In genomic region chr9:123063896-123064295, GRCh38 we compare ENCODE assay signal across 19 cellular contexts. TPM values are rescaled to one million over a fixed set of nuclear protein-coding genes. Genes with fewer than 3 reads are reported as not detected.
DNase-seq lines count a peak whose midpoint lies in the region; ATAC-seq and TF ChIP-seq lines count a peak whose summit lies in the region.
"Had no signal": no experiment of that assay in that cellular context is flagged by ENCODE, and none has a peak within 500 bp of the region (broad histone marks: within the 10 kb centered on the region; RNA-seq: fewer than 3 reads in every experiment).

No MANE protein-coding gene starts in this region.

- H4K20me1 ChIP-seq in SK-N-SH (ENCODE audit: insufficient read depth), result no peaks in the 10 kb centered on the region

- H3K27me3 ChIP-seq in SK-N-SH (ENCODE audit: insufficient read depth), result no peaks in the 10 kb centered on the region
- no peaks in the 10 kb centered on the region for H3K27me3 ChIP-seq in tibial artery
- H3K27me3 ChIP-seq: SJSA1 had no signal

- H3K9me3 ChIP-seq in SK-N-SH (no peaks in the 10 kb centered on the region), tibial artery (no peaks in the 10 kb centered on the region)
- H3K9me3 ChIP-seq: HAP-1, SJSA1 had no signal

- H3K9me3 Mint-ChIP-seq in chondrocyte (ENCODE audit: low read depth), result no peaks in the 10 kb centered on the region
- no peaks in the 10 kb centered on the region for H3K9me3 Mint-ChIP-seq in nephron progenitor cell
- H3K9me3 Mint-ChIP-seq in type B pancreatic cell, result no peaks in the 10 kb centered on the region
- H3K9me3 Mint-ChIP-seq: CD14-positive monocyte had no signal

- H2AFZ ChIP-seq in SK-N-SH (ENCODE audit: low read depth), result no peak overlapping the region

- H3F3A ChIP-seq in SK-N-SH (replicated peaks; ENCODE audit: insufficient read depth), result peaks cover 25% of the 10 kb centered on the region

- H3K36me3 ChIP-seq in SK-N-SH (replicated peaks in 1 of 2; ENCODE audit: control insufficient read depth in 1 of 2, insufficient read depth in 2 of 2, low read length in 1 of 2), result peaks cover 25 to 29% of the 10 kb centered on the region in 2 experiments
- H3K36me3 ChIP-seq in tibial artery, result peaks cover 12 to 24% (median 21%) of the 10 kb centered on the region in 3 donors

- H3K4me3 ChIP-seq in SK-N-SH (ENCODE audit: low read depth in 2 of 2, low read length in 1 of 2) (no peak overlapping the region), tibial artery (no peak overlapping the region)
- H3K4me3 ChIP-seq: HAP-1, SJSA1 had no signal

- DNase-seq in SK-N-SH (no peak), chondrocyte (ENCODE audit: low spot score) (no peak), nephron progenitor cell (no peak), tibial artery (no peak), AG20443 (ENCODE audit: low spot score) (no peak), type B pancreatic cell (ENCODE audit: extremely low spot score, unreplicated experiment) (no peak)
- DNase-seq: GF-D8, KG1, NCI-H1092 treated with DMSO at 0.1 percent for 48 hours, NCI-H146, NCI-H2029, NCI-H345, OCI-M1 had no signal

- POLR2A ChIA-PET in SK-N-SH (lab: Yijun Ruan, JAX), result no interaction called here

- WGBS in SK-N-SH (ENCODE audit: low lambda C conversion rate), result 96% methylated on average over 11 of the region's 11 CpGs

- H3K9ac ChIP-seq in SK-N-SH, result no peak overlapping the region

- H3K79me2 ChIP-seq in SK-N-SH (ENCODE audit: insufficient read depth), result no peaks in the 10 kb centered on the region

- no peak for ATAC-seq in SK-N-SH treated with all-trans-retinoic acid at 6 μM for 48 hours
- no peak for ATAC-seq in GM18511 (IDR thresholded peaks at IDR 0.05; ENCODE audit: unreplicated experiment)

- H3K27ac Mint-ChIP-seq in chondrocyte (ENCODE audit: unreplicated experiment) (peak overlapping the region; percentile 85), nephron progenitor cell (peak overlapping the region; percentile 40), type B pancreatic cell (no peak overlapping the region)
- H3K27ac Mint-ChIP-seq: B cell, CD14-positive monocyte had no signal

- TF ChIP-seq EP300 in SK-N-SH (IDR thresholded peaks at IDR 0.05; ENCODE audit: borderline replicate concordance in 1 of 2, low read depth in 1 of 2, low read length in 1 of 2), result no peak

- intact Hi-C loops in tibial artery (cut with DNase I; ENCODE audit: low total_unique reads), result loop anchor here (5.0 kb wide), 1 partner anchor 1137 kb away; no protein-coding TSS in a partner anchor

- CTCF ChIA-PET in SK-N-SH (lab: Yijun Ruan, JAX), result interaction anchor here (0.6 kb wide), 1 partner anchor 291 kb away, joined by 3 read pairs; no protein-coding TSS in a partner anchor

- H3K27me3 Mint-ChIP-seq in chondrocyte (ENCODE audit: low read depth) (no peaks in the 10 kb centered on the region), nephron progenitor cell (ENCODE audit: low read depth, poor library complexity) (no peaks in the 10 kb centered on the region), type B pancreatic cell (no peaks in the 10 kb centered on the region)
- H3K27me3 Mint-ChIP-seq: B cell had no signal

- H3K4me2 ChIP-seq in SK-N-SH, result no peak overlapping the region

- H3K36me3 Mint-ChIP-seq in chondrocyte (ENCODE audit: low read depth) (peaks cover 19% of the 10 kb centered on the region), nephron progenitor cell (ENCODE audit: low read depth) (peaks cover 42% of the 10 kb centered on the region), type B pancreatic cell (peaks cover 23% of the 10 kb centered on the region)

- peaks cover 97% of the 10 kb centered on the region for H3K4me1 Mint-ChIP-seq in chondrocyte (ENCODE audit: low read depth)
- H3K4me1 Mint-ChIP-seq in nephron progenitor cell, result no peaks in the 10 kb centered on the region
- no peaks in the 10 kb centered on the region for H3K4me1 Mint-ChIP-seq in type B pancreatic cell (ENCODE audit: unreplicated experiment)
- H3K4me1 Mint-ChIP-seq: B cell, CD14-positive monocyte had no signal

- H3K4me3 Mint-ChIP-seq in chondrocyte (ENCODE audit: unreplicated experiment) (no peak overlapping the region), nephron progenitor cell (no peak overlapping the region), type B pancreatic cell (no peak overlapping the region)
- H3K4me3 Mint-ChIP-seq: B cell, CD14-positive monocyte had no signal

- H3K9me2 ChIP-seq in SK-N-SH, result no peaks in the 10 kb centered on the region

- H3K4me1 ChIP-seq in SK-N-SH (ENCODE audit: control insufficient read depth in 1 of 2, insufficient read depth in 2 of 2, low read depth in 1 of 2, low read length in 1 of 2) (peaks cover 0 to 32% of the 10 kb centered on the region in 2 experiments), tibial artery (peaks cover 0 to 98% (median 27%) of the 10 kb centered on the region in 4 donors)
- H3K4me1 ChIP-seq: HAP-1 had no signal

- TF ChIP-seq CTCF in SK-N-SH (IDR thresholded peaks at IDR 0.05) (no peak), chondrocyte (IDR thresholded peaks at IDR 0.05) (no peak), nephron progenitor cell (IDR thresholded peaks at IDR 0.05) (no peak), tibial artery (IDR thresholded peaks at IDR 0.05) (no peak), type B pancreatic cell (conservative IDR thresholded peaks at IDR 0.05) (no peak)

- H3K27ac ChIP-seq in SK-N-SH (ENCODE audit: low read depth in 2 of 2, low read length in 1 of 2) (peak overlapping the region; percentile 32 to 56; a peak in 3 of 4 replicates), tibial artery (peak overlapping the region; percentile 72 to 82)
- H3K27ac ChIP-seq: SJSA1 had no signal

- TF ChIP-seq RAD21 in SK-N-SH (IDR thresholded peaks at IDR 0.05; ENCODE audit: low read length), result no peak

TF ChIP-seq in SK-N-SH, 30 proteins besides CTCF, POLR2A, EP300 and RAD21 (continues in another document):
- TF ChIP-seq, protein P1, sequence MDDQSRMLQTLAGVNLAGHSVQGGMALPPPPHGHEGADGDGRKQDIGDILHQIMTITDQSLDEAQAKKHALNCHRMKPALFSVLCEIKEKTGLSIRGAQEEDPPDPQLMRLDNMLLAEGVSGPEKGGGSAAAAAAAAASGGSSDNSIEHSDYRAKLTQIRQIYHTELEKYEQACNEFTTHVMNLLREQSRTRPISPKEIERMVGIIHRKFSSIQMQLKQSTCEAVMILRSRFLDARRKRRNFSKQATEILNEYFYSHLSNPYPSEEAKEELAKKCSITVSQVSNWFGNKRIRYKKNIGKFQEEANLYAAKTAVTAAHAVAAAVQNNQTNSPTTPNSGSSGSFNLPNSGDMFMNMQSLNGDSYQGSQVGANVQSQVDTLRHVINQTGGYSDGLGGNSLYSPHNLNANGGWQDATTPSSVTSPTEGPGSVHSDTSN (IDR thresholded peaks at IDR 0.05), result no peak

TF ChIP-seq in SK-N-SH treated with all-trans-retinoic acid at 6 μM for 48 hours, 23 proteins besides CTCF, POLR2A, EP300 and RAD21:
- TF ChIP-seq ESRRG (CRISPR knock-in tag; IDR thresholded peaks at IDR 0.05) (no peak), TSHZ2 (CRISPR knock-in tag; IDR thresholded peaks at IDR 0.05) (no peak), OSR1 (CRISPR knock-in tag; IDR thresholded peaks at IDR 0.05) (no peak), ARNTL (CRISPR knock-in tag; IDR thresholded peaks at IDR 0.05; ENCODE audit: borderline replicate concordance, low read depth) (no peak), GLIS3 (CRISPR knock-in tag; IDR thresholded peaks at IDR 0.05) (no peak), BACH2 (CRISPR knock-in tag; IDR thresholded peaks at IDR 0.05; ENCODE audit: borderline replicate concordance) (no peak), SNAI2 (CRISPR knock-in tag; IDR thresholded peaks at IDR 0.05) (no peak)
- TF ChIP-seq, protein P2, sequence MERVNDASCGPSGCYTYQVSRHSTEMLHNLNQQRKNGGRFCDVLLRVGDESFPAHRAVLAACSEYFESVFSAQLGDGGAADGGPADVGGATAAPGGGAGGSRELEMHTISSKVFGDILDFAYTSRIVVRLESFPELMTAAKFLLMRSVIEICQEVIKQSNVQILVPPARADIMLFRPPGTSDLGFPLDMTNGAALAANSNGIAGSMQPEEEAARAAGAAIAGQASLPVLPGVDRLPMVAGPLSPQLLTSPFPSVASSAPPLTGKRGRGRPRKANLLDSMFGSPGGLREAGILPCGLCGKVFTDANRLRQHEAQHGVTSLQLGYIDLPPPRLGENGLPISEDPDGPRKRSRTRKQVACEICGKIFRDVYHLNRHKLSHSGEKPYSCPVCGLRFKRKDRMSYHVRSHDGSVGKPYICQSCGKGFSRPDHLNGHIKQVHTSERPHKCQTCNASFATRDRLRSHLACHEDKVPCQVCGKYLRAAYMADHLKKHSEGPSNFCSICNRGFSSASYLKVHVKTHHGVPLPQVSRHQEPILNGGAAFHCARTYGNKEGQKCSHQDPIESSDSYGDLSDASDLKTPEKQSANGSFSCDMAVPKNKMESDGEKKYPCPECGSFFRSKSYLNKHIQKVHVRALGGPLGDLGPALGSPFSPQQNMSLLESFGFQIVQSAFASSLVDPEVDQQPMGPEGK (CRISPR knock-in tag; IDR thresholded peaks at IDR 0.05; ENCODE audit: borderline replicate concordance), result no peak

RNA-seq across cellular contexts. Expression of gene GPR21, which starts 30.4 kb away (rescaled TPM):
- not detected in 2 replicates for polyA plus RNA-seq in SK-N-SH (2012; rRNA removed)
- not detected in 2 replicates for polyA plus RNA-seq in SK-N-SH (2012; cell fraction: cytosol; rRNA removed)
- polyA plus RNA-seq in SK-N-SH (2012; cell fraction: nucleus; rRNA removed), result 0.08 and 0.27 TPM in 2 replicates
- total RNA-seq in chondrocyte (3.9 to 5.5 TPM (median 4.8 TPM) in 3 replicates), type B pancreatic cell (ENCODE audit: low replicate concordance) (0.46 and 1.1 TPM in 2 replicates)
- total RNA-seq: SJSA1 had no signal
- polyA plus RNA-seq: CD14-positive monocyte had no signal
